In genomic region chr2:233267516-233268245, GRCh38 we compare ENCODE assay signal across 8 cellular contexts. TPM values are rescaled to one million over a fixed set of nuclear protein-coding genes. Genes with fewer than 3 reads are reported as not detected.
DNase-seq lines count a peak whose midpoint lies in the region; ATAC-seq, FAIRE-seq and TF ChIP-seq lines count a peak whose summit lies in the region.

No MANE protein-coding gene starts in this region.

- no peaks in the 10 kb centered on the region for H3K9me3 Mint-ChIP-seq in activated T-helper 17 cell treated with anti-CD3 and anti-CD28 coated beads, Interleukin-2, amount 50 U/mL, for 72 hours

- ATAC-seq in activated T-helper 17 cell treated with anti-CD3 and anti-CD28 coated beads, Interleukin-2, amount 50 U/mL, for 72 hours (replicated peaks) = peak; percentile 97

- no peak overlapping the region for H3K4me3 ChIP-seq in Jurkat, Clone E6-1 (ENCODE audit: low read length)
- H3K4me3 ChIP-seq in kidney (ENCODE audit: low read length in 2 of 2) = no peak overlapping the region
- no peak overlapping the region for H3K4me3 ChIP-seq in tibial artery

- peak overlapping the region; percentile 98 for H3K27ac Mint-ChIP-seq in activated T-helper 17 cell treated with anti-CD3 and anti-CD28 coated beads, Interleukin-2, amount 50 U/mL, for 72 hours

- H3K27me3 Mint-ChIP-seq in activated T-helper 17 cell treated with anti-CD3 and anti-CD28 coated beads, Interleukin-2, amount 50 U/mL, for 72 hours = no peaks in the 10 kb centered on the region

- DNase-seq in GM20000 (ENCODE audit: low spot score) (peak; percentile 41), RPMI8226 (no peak), kidney (no peak), NCI-H774 (lab: John Stamatoyannopoulos, UW) (no peak), tibial artery (no peak)
- peak; percentile 99 for DNase-seq in Jurkat, Clone E6-1 (ENCODE audit: low read depth, low spot score)
- DNase-seq in stimulated activated CD4-positive, alpha-beta T cell treated with anti-CD3 and anti-CD28 coated beads, Interleukin-4, amount 100 ng/mL, for 48 hours (ENCODE audit: low read depth in 2 of 2) = peak; percentile 38 to 55

- no peak for FAIRE-seq in kidney (lab: Jason Lieb, UNC)

- H3K9me3 ChIP-seq in kidney (ENCODE audit: control insufficient read depth in 1 of 2, low read length in 2 of 2) (no peaks in the 10 kb centered on the region), tibial artery (no peaks in the 10 kb centered on the region)

- H3K36me3 ChIP-seq in kidney (ENCODE audit: control insufficient read depth in 1 of 2, insufficient read depth in 2 of 2, low read length in 2 of 2) (peaks cover 33 to 57% of the 10 kb centered on the region in 2 donors), tibial artery (peaks cover 59 to 97% (median 95%) of the 10 kb centered on the region in 3 donors)

- TF ChIP-seq CTCF in GM20000 (IDR thresholded peaks at IDR 0.05; ENCODE audit: extremely low read depth, missing control alignments) (no peak), kidney (IDR thresholded peaks at IDR 0.05; ENCODE audit: borderline replicate concordance, extremely low read depth, insufficient read depth) (no peak), tibial artery (IDR thresholded peaks at IDR 0.05) (no peak)

- intact Hi-C loops in kidney (cut with DNase I) = no loop called here
- intact Hi-C loops in tibial artery (cut with DNase I; ENCODE audit: low total_unique reads) = no loop called here

- H3K36me3 Mint-ChIP-seq in activated T-helper 17 cell treated with anti-CD3 and anti-CD28 coated beads, Interleukin-2, amount 50 U/mL, for 72 hours (ENCODE audit: low read depth) = peaks cover 100% of the 10 kb centered on the region

- peaks cover 56% of the 10 kb centered on the region for H3K4me1 Mint-ChIP-seq in activated T-helper 17 cell treated with anti-CD3 and anti-CD28 coated beads, Interleukin-2, amount 50 U/mL, for 72 hours

- peak overlapping the region; percentile 91 for H3K4me3 Mint-ChIP-seq in activated T-helper 17 cell treated with anti-CD3 and anti-CD28 coated beads, Interleukin-2, amount 50 U/mL, for 72 hours

- no peaks in the 10 kb centered on the region for H3K27me3 ChIP-seq in tibial artery

- H3K4me1 ChIP-seq in kidney (ENCODE audit: control insufficient read depth in 1 of 2, insufficient read depth in 1 of 2, low read depth in 1 of 2, low read length in 2 of 2) = no peaks in the 10 kb centered on the region
- no peaks in the 10 kb centered on the region for H3K4me1 ChIP-seq in tibial artery

- no peak overlapping the region for H3K27ac ChIP-seq in kidney (ENCODE audit: low read depth in 2 of 2, low read length in 2 of 2)
- H3K27ac ChIP-seq in tibial artery = no peak overlapping the region

- no peak overlapping the region for H3K9ac ChIP-seq in kidney (ENCODE audit: low read length in 2 of 2)

RNA-seq across cellular contexts. Expression of gene ATG16L1, which starts 16.2 kb away (rescaled TPM):
- 16.1 TPM for polyA plus RNA-seq in Jurkat, Clone E6-1 (2012; ENCODE audit: insufficient read depth, insufficient read length)
- 10 to 100 TPM; 24.5 to 34.1 TPM for total RNA-seq in activated T-helper 17 cell treated with anti-CD3 and anti-CD28 coated beads, Interleukin-2, amount 50 U/mL, for 72 hours
- 30.8 TPM for total RNA-seq in kidney
- 11.7 TPM for polyA plus RNA-seq in kidney (ENCODE audit: insufficient read depth, low read depth, low replicate concordance)

RNA-seq across cellular contexts. Expression of gene SAG, which starts 39.9 kb away (rescaled TPM):
- polyA plus RNA-seq in Jurkat, Clone E6-1 (2012; ENCODE audit: insufficient read depth, insufficient read length) = not detected
- total RNA-seq in activated T-helper 17 cell treated with anti-CD3 and anti-CD28 coated beads, Interleukin-2, amount 50 U/mL, for 72 hours = 1 to 10 TPM in 1 of 2 donors, under 1 TPM in 1; 0.04 to 1.7 TPM
- not detected for total RNA-seq in kidney
- polyA plus RNA-seq in kidney (ENCODE audit: insufficient read depth, low read depth, low replicate concordance) = not detected

Comparison
In these comparisons a context has a peak if more than half of its experiments do, and no peak if none do; other contexts are left out.
1. DNase-seq: peak in GM20000 (single experiment), Jurkat, Clone E6-1 (single experiment) and stimulated activated CD4-positive, alpha-beta T cell treated with anti-CD3 and anti-CD28 coated beads, Interleukin-4, amount 100 ng/mL, for 48 hours (2 of 2); none in RPMI8226 (single experiment), kidney (single experiment), NCI-H774 (single experiment) and tibial artery (0 of 2).